Comparison of ENCODE assay signal across 27 cellular contexts in genomic region chr1:118912574-118912973, GRCh38.
DNase-seq lines count a peak whose midpoint lies in the region; ATAC-seq, FAIRE-seq and TF ChIP-seq lines count a peak whose summit lies in the region.
"Had no signal": no experiment of that assay in that cellular context is flagged by ENCODE, and none has a peak within 500 bp of the region (broad histone marks: within the 10 kb centered on the region; RNA-seq: fewer than 3 reads in every experiment).

No MANE protein-coding gene starts in this region.

- RAD21 ChIA-PET in GM12878 (lab: Charles Lee; ENCODE audit: unreplicated experiment) = interaction anchor here (1.7 to 1.8 kb wide), 2 partner anchors 9 to 71 kb away, joined by 4 to 5 read pairs; no protein-coding TSS in a partner anchor

- ATAC-seq in GM12878 (no peak), right lobe of liver (peak in 3 of 4 donors; percentile 15 to 30 (median 29)), HG02885 (IDR thresholded peaks at IDR 0.05; ENCODE audit: poor library complexity, unreplicated experiment) (no peak), GM21360 (IDR thresholded peaks at IDR 0.05; ENCODE audit: unreplicated experiment) (no peak)

- WGBS in GM12878 (ENCODE audit: insufficient coverage, insufficient replicate concordance, low lambda C conversion rate, missing lambda C conversion rate) = 0% methylated on average over 2 of the region's 2 CpGs
- WGBS in right lobe of liver (ENCODE audit: insufficient coverage, low coverage, low lambda C conversion rate, missing lambda C conversion rate) = 16% methylated on average over 2 of the region's 2 CpGs

- no peaks in the 10 kb centered on the region for H4K20me1 ChIP-seq in GM12878 (ENCODE audit: control insufficient read depth, insufficient read depth)
- H4K20me1 ChIP-seq: BLaER1 had no signal

- H3K4me2 ChIP-seq in GM12878 (ENCODE audit: control insufficient read depth, insufficient read depth) = no peak overlapping the region
- H3K4me2 ChIP-seq: BLaER1 had no signal

- POLR2A ChIA-PET in GM12878 (lab: Charles Lee) = interaction anchor here (1.1 kb wide), 1 partner anchor 14 kb away, joined by 3 read pairs; no protein-coding TSS in a partner anchor

- TF ChIP-seq POLR2A in GM12878 (IDR thresholded peaks at IDR 0.05; ENCODE audit: low read depth, low read length) (no peak), right lobe of liver (IDR thresholded peaks at IDR 0.05) (peak; percentile 66)

- DNase-seq in GM18507 (ENCODE audit: extremely low spot score, insufficient read length, low read depth) (no peak), GM19239 (ENCODE audit: insufficient read length, low spot score) (no peak), GM12878 (ENCODE audit: low read depth, low spot score) (no peak), right lobe of liver (no peak), NCI-H1105 (lab: John Stamatoyannopoulos, UW) (no peak)
- DNase-seq in activated naive CD4-positive, alpha-beta T cell treated with anti-CD3 and anti-CD28 coated beads for 36 hours = no peak
- DNase-seq: 8988T; ACHN; BE2C; C1 segment of cervical spinal cord; CD4-positive, alpha-beta memory T cell; CD4-positive, CD25-positive, alpha-beta regulatory T cell; CD8-positive, alpha-beta memory T cell; COR-L47; DMS 273 treated with DMSO at 0.1 percent for 48 hours; DMS153; DMS53; DMS79; DND-41; EL; GDM1 had no signal

- H3K27ac ChIP-seq in GM12878 (ENCODE audit: control insufficient read depth, insufficient read depth) (no peak overlapping the region), right lobe of liver (peak overlapping the region in 1 of 3 donors; percentile 71)
- H3K27ac ChIP-seq: BLaER1 had no signal

- H3K4me1 ChIP-seq in GM12878 (ENCODE audit: control insufficient read depth, insufficient read depth, low read length) (no peaks in the 10 kb centered on the region), right lobe of liver (peaks cover 0 to 13% (median 5%) of the 10 kb centered on the region in 4 donors)
- H3K4me1 ChIP-seq: BE2C, BLaER1 had no signal

- no peak overlapping the region for H3K9ac ChIP-seq in GM12878 (ENCODE audit: control insufficient read depth, insufficient read depth, low read length)
- H3K9ac ChIP-seq: BLaER1 had no signal

- no peak overlapping the region for H3K27ac Mint-ChIP-seq in activated naive CD4-positive, alpha-beta T cell treated with anti-CD3 and anti-CD28 coated beads for 36 hours
- H3K27ac Mint-ChIP-seq: CD14-positive monocyte; CD4-positive, alpha-beta memory T cell; CD4-positive, CD25-positive, alpha-beta regulatory T cell; CD8-positive, alpha-beta memory T cell had no signal

- BruUV-seq in GM12878 (replicated peaks; lab: Mats Ljungman, UMichigan) = no TSS peak

- no peak overlapping the region for H2AFZ ChIP-seq in GM12878 (ENCODE audit: control insufficient read depth, low read depth, low read length)

- peak; percentile 75 for FAIRE-seq in GM18507 (lab: Jason Lieb, UNC)
- FAIRE-seq in GM19239 (lab: Jason Lieb, UNC) = peak; percentile 47
- no peak for FAIRE-seq in GM12878 (lab: Jason Lieb, UNC)
- FAIRE-seq: A204.1, GM12891 had no signal

- TF ChIP-seq CTCF in GM12878 (IDR thresholded peaks at IDR 0.05 in 2 of 3, conservative IDR thresholded peaks at IDR 0.05 in 1 of 3; ENCODE audit: control insufficient read depth in 2 of 3, extremely low read depth in 1 of 3, insufficient read depth in 1 of 3, low read depth in 3 of 3, low read length in 3 of 3) (no peak), right lobe of liver (IDR thresholded peaks at IDR 0.05) (no peak)

- no peak overlapping the region for H3K4me3 Mint-ChIP-seq in activated naive CD4-positive, alpha-beta T cell treated with anti-CD3 and anti-CD28 coated beads for 36 hours
- H3K4me3 Mint-ChIP-seq: CD14-positive monocyte; CD4-positive, alpha-beta memory T cell; CD8-positive, alpha-beta memory T cell had no signal

- in situ Hi-C loops in GM12878 (cut with MboI) = loop anchor here (5.0 kb wide), 1 partner anchor 50 kb away; no protein-coding TSS in a partner anchor

- TF ChIP-seq RAD21 in GM12878 (IDR thresholded peaks at IDR 0.05; ENCODE audit: insufficient read depth, low read depth, low read length) = no peak

- intact Hi-C loops in GM12878 (cut with micrococcal nuclease; ENCODE audit: unreplicated experiment) (loop anchor here (5.0 kb wide), 1 partner anchor 95 kb away; no protein-coding TSS in a partner anchor), right lobe of liver (cut with DNase I) (no loop called here)
- intact Hi-C loops in activated naive CD4-positive, alpha-beta T cell treated with anti-CD3 and anti-CD28 coated beads for 36 hours (cut with micrococcal nuclease) = no loop called here

- H3K4me3 ChIP-seq in GM12878 (no peak overlapping the region), right lobe of liver (peak overlapping the region in 2 of 3 donors; percentile 2 to 21)
- H3K4me3 ChIP-seq: BLaER1 had no signal

- H3K9me3 Mint-ChIP-seq in activated naive CD4-positive, alpha-beta T cell treated with anti-CD3 and anti-CD28 coated beads for 36 hours = peaks cover 3% of the 10 kb centered on the region

- no peaks in the 10 kb centered on the region for H3K36me3 Mint-ChIP-seq in activated naive CD4-positive, alpha-beta T cell treated with anti-CD3 and anti-CD28 coated beads for 36 hours (ENCODE audit: low read depth)
- H3K36me3 Mint-ChIP-seq: CD14-positive monocyte; CD4-positive, alpha-beta memory T cell; CD4-positive, CD25-positive, alpha-beta regulatory T cell; CD8-positive, alpha-beta memory T cell had no signal

- SMC1A ChIA-PET in GM12878 (lab: Charles Lee; ENCODE audit: uncharacterized antibody, unreplicated experiment) = interaction anchor here (0.7 to 2.5 kb wide), 7 partner anchors 12 to 96 kb away, joined by 3 to 9 read pairs (median 4); no protein-coding TSS in a partner anchor

- H3K27me3 ChIP-seq in GM12878 (replicated peaks in 1 of 2; ENCODE audit: control insufficient read depth in 2 of 2, insufficient read depth in 2 of 2, low read length in 1 of 2) (no peaks in the 10 kb centered on the region), right lobe of liver (no peaks in the 10 kb centered on the region)
- H3K27me3 ChIP-seq: BE2C, BLaER1 had no signal

- no peaks in the 10 kb centered on the region for H3K79me2 ChIP-seq in GM12878 (ENCODE audit: control insufficient read depth, insufficient read depth, low read length)

- CTCF ChIA-PET in GM12878 (lab: Yijun Ruan, JAX) = no interaction called here
- CTCF ChIA-PET in activated naive CD4-positive, alpha-beta T cell treated with anti-CD3 and anti-CD28 coated beads for 36 hours (lab: Charles Lee) = no interaction called here

- no peaks in the 10 kb centered on the region for H3K27me3 Mint-ChIP-seq in activated naive CD4-positive, alpha-beta T cell treated with anti-CD3 and anti-CD28 coated beads for 36 hours (ENCODE audit: low read depth)
- H3K27me3 Mint-ChIP-seq: CD4-positive, alpha-beta memory T cell; CD4-positive, CD25-positive, alpha-beta regulatory T cell had no signal

- H3K9me3 ChIP-seq in GM12878 (replicated peaks; ENCODE audit: control insufficient read depth, insufficient read depth, low read length) (no peaks in the 10 kb centered on the region; the same call in 2 of the 3 replicates), right lobe of liver (no peaks in the 10 kb centered on the region)
- H3K9me3 ChIP-seq: BE2C, BLaER1 had no signal

- TF ChIP-seq EP300 in GM12878 (IDR thresholded peaks at IDR 0.05; ENCODE audit: borderline replicate concordance in 1 of 2, control insufficient read depth in 1 of 2, low read depth in 2 of 2, low read length in 2 of 2) = no peak

- no peaks in the 10 kb centered on the region for H3K36me3 ChIP-seq in GM12878 (ENCODE audit: control insufficient read depth in 2 of 2, insufficient read depth in 2 of 2, low read length in 1 of 2)
- H3K36me3 ChIP-seq in right lobe of liver = no peaks in the 10 kb centered on the region
- H3K36me3 ChIP-seq: BE2C, BLaER1 had no signal

- H3K4me1 Mint-ChIP-seq in activated naive CD4-positive, alpha-beta T cell treated with anti-CD3 and anti-CD28 coated beads for 36 hours (ENCODE audit: low read depth) = no peaks in the 10 kb centered on the region
- H3K4me1 Mint-ChIP-seq: CD14-positive monocyte; CD4-positive, alpha-beta memory T cell; CD4-positive, CD25-positive, alpha-beta regulatory T cell; CD8-positive, alpha-beta memory T cell had no signal

TF ChIP-seq in GM12878, 131 proteins besides CTCF, POLR2A, EP300 and RAD21 (continues in another document):
- TF ChIP-seq IRF3 (IDR thresholded peaks at IDR 0.05) (no peak), SUPT20H (IDR thresholded peaks at IDR 0.05; ENCODE audit: borderline replicate concordance, control insufficient read depth, low read depth, low read length) (no peak), RBBP5 (conservative IDR thresholded peaks at IDR 0.05) (no peak), NR2F1 (conservative IDR thresholded peaks at IDR 0.05) (no peak), MYC (IDR thresholded peaks at IDR 0.05; ENCODE audit: insufficient read depth, insufficient read length, insufficient replicate concordance, low read length, severe bottlenecking) (no peak), ZNF274 (IDR thresholded peaks at IDR 0.05; ENCODE audit: insufficient read depth, insufficient read length) (no peak), RUNX3 (IDR thresholded peaks at IDR 0.05; ENCODE audit: low read length) (no peak), ZNF622 (IDR thresholded peaks at IDR 0.05) (no peak), RCOR1 (conservative IDR thresholded peaks at IDR 0.05; ENCODE audit: low read depth, low read length) (no peak), SMAD1 (IDR thresholded peaks at IDR 0.05; ENCODE audit: low read depth, partially characterized antibody) (no peak), FOXK2 (IDR thresholded peaks at IDR 0.05) (no peak)
- TF ChIP-seq, protein P1, sequence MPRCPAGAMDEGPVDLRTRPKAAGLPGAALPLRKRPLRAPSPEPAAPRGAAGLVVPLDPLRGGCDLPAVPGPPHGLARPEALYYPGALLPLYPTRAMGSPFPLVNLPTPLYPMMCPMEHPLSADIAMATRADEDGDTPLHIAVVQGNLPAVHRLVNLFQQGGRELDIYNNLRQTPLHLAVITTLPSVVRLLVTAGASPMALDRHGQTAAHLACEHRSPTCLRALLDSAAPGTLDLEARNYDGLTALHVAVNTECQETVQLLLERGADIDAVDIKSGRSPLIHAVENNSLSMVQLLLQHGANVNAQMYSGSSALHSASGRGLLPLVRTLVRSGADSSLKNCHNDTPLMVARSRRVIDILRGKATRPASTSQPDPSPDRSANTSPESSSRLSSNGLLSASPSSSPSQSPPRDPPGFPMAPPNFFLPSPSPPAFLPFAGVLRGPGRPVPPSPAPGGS (IDR thresholded peaks at IDR 0.05; ENCODE audit: borderline replicate concordance, insufficient read depth, low read depth, low read length, poor library complexity, severe bottlenecking) = no peak

Comparison
In these comparisons a context has a peak if more than half of its experiments do, and no peak if none do; other contexts are left out.
1. ATAC-seq: peak in right lobe of liver (3 of 4); none in GM12878 (single experiment), HG02885 (single experiment) and GM21360 (single experiment).